19 cellular contexts compared by ENCODE assay signal in the genomic region with DNA sequence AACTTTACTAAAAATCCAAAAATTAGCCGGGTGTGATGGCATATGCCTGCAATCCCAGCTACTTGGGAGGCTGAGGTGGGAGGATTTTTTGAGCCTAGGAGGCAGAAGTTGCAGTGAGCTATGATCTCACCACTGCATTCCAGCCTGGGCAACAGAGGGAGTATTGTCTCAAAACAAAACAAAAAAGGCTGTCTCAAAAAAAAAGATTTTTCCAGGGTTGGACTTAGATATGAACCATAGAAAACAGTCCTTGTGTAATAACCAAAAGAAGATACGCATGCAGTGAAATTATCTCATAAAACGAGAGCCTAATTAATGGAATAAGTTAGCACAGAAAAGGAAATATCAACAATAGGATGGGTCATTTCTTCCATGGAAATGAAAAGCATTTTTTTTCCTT.
DNase-seq lines count a peak whose midpoint lies in the region; ATAC-seq, FAIRE-seq and TF ChIP-seq lines count a peak whose summit lies in the region.
"Had no signal": no experiment of that assay in that cellular context is flagged by ENCODE, and none has a peak within 500 bp of the region (broad histone marks: within the 10 kb centered on the region; RNA-seq: fewer than 3 reads in every experiment).

No MANE protein-coding gene starts in this region.

- ATAC-seq in HepG2: no peak
- no peak for ATAC-seq in right lobe of liver
- ATAC-seq in GM21447 (IDR thresholded peaks at IDR 0.05; ENCODE audit: unreplicated experiment): no peak
- no peak for ATAC-seq in HG02938 (IDR thresholded peaks at IDR 0.05; ENCODE audit: unreplicated experiment)
- ATAC-seq: mucosa of descending colon had no signal

- H3K36me3 ChIP-seq in HepG2 (replicated peaks in 1 of 2; ENCODE audit: control insufficient read depth in 1 of 2, insufficient read depth in 2 of 2, low read length in 2 of 2): no peaks in the 10 kb centered on the region
- no peaks in the 10 kb centered on the region for H3K36me3 ChIP-seq in right lobe of liver
- H3K36me3 ChIP-seq in brain microvascular endothelial cell (replicated peaks): no peaks in the 10 kb centered on the region

- no TSS peak for BruUV-seq in HepG2 (replicated peaks; lab: Mats Ljungman, UMichigan)

- H3K4me3 ChIP-seq in HepG2 (replicated peaks in 1 of 3; ENCODE audit: insufficient read depth in 1 of 3, low read depth in 2 of 3, low read length in 3 of 3): no peak overlapping the region
- no peak overlapping the region for H3K4me3 ChIP-seq in right lobe of liver
- H3K4me3 ChIP-seq in brain microvascular endothelial cell (ENCODE audit: low read depth, low read length): no peak overlapping the region
- H3K4me3 ChIP-seq: mucosa of descending colon had no signal

- no peak for TF ChIP-seq RAD21 in HepG2 (CRISPR knock-in tag; IDR thresholded peaks at IDR 0.05)

- H3K79me2 ChIP-seq in HepG2 (ENCODE audit: insufficient read depth, low read length): no peaks in the 10 kb centered on the region
- H3K79me2 ChIP-seq: parathyroid adenoma had no signal

- in situ Hi-C loops in HepG2 (cut with HindIII; ENCODE audit: extremely low pct_ligation_motif_present, low pct_unique_long_range_greater_than_20kb) (no loop called here), brain microvascular endothelial cell (cut with HindIII; ENCODE audit: low pct_ligation_motif_present, low sequenced_read_pairs) (no loop called here)

- H3K9me3 ChIP-seq in HepG2 (ENCODE audit: low read length): no peaks in the 10 kb centered on the region
- H3K9me3 ChIP-seq in right lobe of liver: no peaks in the 10 kb centered on the region
- H3K9me3 ChIP-seq: mucosa of descending colon had no signal

- POLR2A ChIA-PET in HepG2 (lab: Yijun Ruan, JAX): no interaction called here

- intact Hi-C loops in HepG2 (cut with micrococcal nuclease; ENCODE audit: unreplicated experiment) (no loop called here), right lobe of liver (cut with DNase I) (no loop called here)

- H3K9me3 Mint-ChIP-seq in activated T-cell treated with anti-CD3 and anti-CD28 coated beads, Interleukin-2, amount 50 U/mL, for 24 hours: no peaks in the 10 kb centered on the region
- H3K9me3 Mint-ChIP-seq: T-helper 2 cell treated with Interferon-gamma antibody and Interleukin-4, amounts not matched to agents 5 μg/mL and 100 μg/mL, for 36 hours had no signal

- H3K4me2 ChIP-seq in HepG2 (ENCODE audit: low read depth, low read length): no peak overlapping the region

- H3K9ac ChIP-seq in HepG2 (ENCODE audit: insufficient read depth, low read depth, low read length): no peak overlapping the region
- H3K9ac ChIP-seq: parathyroid adenoma had no signal

- DNase-seq in HepG2 (ENCODE audit: low spot score) (peak; percentile 15), right lobe of liver (no peak), brain microvascular endothelial cell (peak; percentile 61), iris pigment epithelial cell (ENCODE audit: low read depth) (peak; percentile 56), NCI-H748 treated with DMSO at 0.1 percent for 48 hours (lab: John Stamatoyannopoulos, UW) (no peak)
- no peak for DNase-seq in activated T-cell treated with anti-CD3 and anti-CD28 coated beads, Interleukin-2, amount 50 U/mL, for 24 hours
- DNase-seq: ACHN; activated naive CD4-positive, alpha-beta T cell; GDM1; mucosa of descending colon; NCI-H82; RPMI8226; stimulated activated CD4-positive, alpha-beta T cell treated with anti-CD3 and anti-CD28 coated beads, Interleukin-15, amount 100 ng/mL, for 24 hours had no signal

- TF ChIP-seq EP300 in HepG2 (IDR thresholded peaks at IDR 0.05; ENCODE audit: low read depth in 2 of 2, low read length in 2 of 2) (no peak), HepG2 (CRISPR knock-in tag; IDR thresholded peaks at IDR 0.05; ENCODE audit: borderline replicate concordance) (no peak)

- no peaks in the 10 kb centered on the region for H4K20me1 ChIP-seq in HepG2 (ENCODE audit: insufficient read depth, low read length)

- no peak overlapping the region for H3K4me3 Mint-ChIP-seq in activated T-cell treated with anti-CD3 and anti-CD28 coated beads, Interleukin-2, amount 50 U/mL, for 24 hours
- H3K4me3 Mint-ChIP-seq: T-helper 2 cell treated with Interferon-gamma antibody and Interleukin-4, amounts not matched to agents 5 μg/mL and 100 μg/mL, for 36 hours had no signal

- H3K4me1 Mint-ChIP-seq in activated T-cell treated with anti-CD3 and anti-CD28 coated beads, Interleukin-2, amount 50 U/mL, for 24 hours (ENCODE audit: low read depth): peaks cover 4% of the 10 kb centered on the region

- H3K27me3 ChIP-seq in HepG2 (ENCODE audit: control insufficient read depth in 1 of 2, insufficient read depth in 2 of 2, low read length in 2 of 2) (no peaks in the 10 kb centered on the region), right lobe of liver (no peaks in the 10 kb centered on the region), brain microvascular endothelial cell (replicated peaks) (no peaks in the 10 kb centered on the region)

- H3K27ac Mint-ChIP-seq in activated T-cell treated with anti-CD3 and anti-CD28 coated beads, Interleukin-2, amount 50 U/mL, for 24 hours: no peak overlapping the region
- H3K27ac Mint-ChIP-seq: T-helper 2 cell treated with Interferon-gamma antibody and Interleukin-4, amounts not matched to agents 5 μg/mL and 100 μg/mL, for 36 hours had no signal

- TF ChIP-seq POLR2A in HepG2 (IDR thresholded peaks at IDR 0.05; ENCODE audit: insufficient read depth in 1 of 2, low read depth in 2 of 2, low read length in 2 of 2) (no peak), right lobe of liver (IDR thresholded peaks at IDR 0.05) (no peak)

- no peak overlapping the region for H2AFZ ChIP-seq in HepG2 (ENCODE audit: low read length)
- H2AFZ ChIP-seq: parathyroid adenoma had no signal

- 12% methylated on average over 3 of the region's 3 CpGs for WGBS in HepG2 (ENCODE audit: low lambda C conversion rate)
- WGBS in right lobe of liver (ENCODE audit: insufficient coverage, low coverage, low lambda C conversion rate, missing lambda C conversion rate): 57% methylated on average over 3 of the region's 3 CpGs

- H3K4me1 ChIP-seq in HepG2 (ENCODE audit: insufficient read depth, low read length): peaks cover 11% of the 10 kb centered on the region
- H3K4me1 ChIP-seq in right lobe of liver: peaks cover 0 to 2% (median under 1%) of the 10 kb centered on the region in 4 donors

- H3K27me3 Mint-ChIP-seq in activated T-cell treated with anti-CD3 and anti-CD28 coated beads, Interleukin-2, amount 50 U/mL, for 24 hours: peaks cover 4% of the 10 kb centered on the region

- no peak for TF ChIP-seq CTCF in HepG2 (CRISPR knock-in tag; IDR thresholded peaks at IDR 0.05)
- no peak for TF ChIP-seq CTCF in right lobe of liver (IDR thresholded peaks at IDR 0.05)
- no peak for TF ChIP-seq CTCF in brain microvascular endothelial cell (IDR thresholded peaks at IDR 0.05; ENCODE audit: low read depth, low read length, missing control alignments)

- CTCF ChIA-PET in HepG2 (lab: Yijun Ruan, JAX; ENCODE audit: low intra/inter-chr PET ratio, low total read pairs): no interaction called here

- no peak for FAIRE-seq in HepG2 (lab: Jason Lieb, UNC)
- FAIRE-seq: GM19239, keratinocyte had no signal

- H3K36me3 Mint-ChIP-seq in activated T-cell treated with anti-CD3 and anti-CD28 coated beads, Interleukin-2, amount 50 U/mL, for 24 hours (ENCODE audit: low read depth): no peaks in the 10 kb centered on the region

- no peak overlapping the region for H3K27ac ChIP-seq in HepG2 (ENCODE audit: extremely low read length, insufficient read depth, low read length)
- H3K27ac ChIP-seq in right lobe of liver: no peak overlapping the region
- peak overlapping the region; percentile 82 for H3K27ac ChIP-seq in brain microvascular endothelial cell
- H3K27ac ChIP-seq: parathyroid adenoma had no signal

TF ChIP-seq in HepG2, 621 proteins besides CTCF, POLR2A, EP300 and RAD21:
- TF ChIP-seq REXO4 (CRISPR knock-in tag; IDR thresholded peaks at IDR 0.05; ENCODE audit: borderline replicate concordance): no peak
- TF ChIP-seq, protein P1, sequence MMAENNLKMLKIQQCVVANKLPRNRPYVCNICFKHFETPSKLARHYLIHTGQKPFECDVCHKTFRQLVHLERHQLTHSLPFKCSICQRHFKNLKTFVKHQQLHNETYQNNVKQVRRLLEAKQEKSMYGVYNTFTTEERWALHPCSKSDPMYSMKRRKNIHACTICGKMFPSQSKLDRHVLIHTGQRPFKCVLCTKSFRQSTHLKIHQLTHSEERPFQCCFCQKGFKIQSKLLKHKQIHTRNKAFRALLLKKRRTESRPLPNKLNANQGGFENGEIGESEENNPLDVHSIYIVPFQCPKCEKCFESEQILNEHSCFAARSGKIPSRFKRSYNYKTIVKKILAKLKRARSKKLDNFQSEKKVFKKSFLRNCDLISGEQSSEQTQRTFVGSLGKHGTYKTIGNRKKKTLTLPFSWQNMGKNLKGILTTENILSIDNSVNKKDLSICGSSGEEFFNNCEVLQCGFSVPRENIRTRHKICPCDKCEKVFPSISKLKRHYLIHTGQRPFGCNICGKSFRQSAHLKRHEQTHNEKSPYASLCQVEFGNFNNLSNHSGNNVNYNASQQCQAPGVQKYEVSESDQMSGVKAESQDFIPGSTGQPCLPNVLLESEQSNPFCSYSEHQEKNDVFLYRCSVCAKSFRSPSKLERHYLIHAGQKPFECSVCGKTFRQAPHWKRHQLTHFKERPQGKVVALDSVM (CRISPR knock-in tag; IDR thresholded peaks at IDR 0.05): peak; percentile 44; the same call in 1 of the 2 replicates

Comparison
In these comparisons a context has a peak if more than half of its experiments do, and no peak if none do; other contexts are left out.
1. DNase-seq: peak in HepG2 (single experiment), brain microvascular endothelial cell (single experiment) and iris pigment epithelial cell (single experiment); none in right lobe of liver (0 of 3), activated T-cell treated with anti-CD3 and anti-CD28 coated beads, Interleukin-2, amount 50 U/mL, for 24 hours (single experiment) and NCI-H748 treated with DMSO at 0.1 percent for 48 hours (single experiment).